ENCODE assay signal across 1 cellular context in genomic region chr6:167799033-167799933, GRCh38.
TF ChIP-seq lines count a peak whose summit lies in the region.

No MANE protein-coding gene starts in this region.

TF ChIP-seq in K562, 482 proteins besides CTCF, POLR2A, EP300 and RAD21 (continued from another document):
- TF ChIP-seq, protein P1, sequence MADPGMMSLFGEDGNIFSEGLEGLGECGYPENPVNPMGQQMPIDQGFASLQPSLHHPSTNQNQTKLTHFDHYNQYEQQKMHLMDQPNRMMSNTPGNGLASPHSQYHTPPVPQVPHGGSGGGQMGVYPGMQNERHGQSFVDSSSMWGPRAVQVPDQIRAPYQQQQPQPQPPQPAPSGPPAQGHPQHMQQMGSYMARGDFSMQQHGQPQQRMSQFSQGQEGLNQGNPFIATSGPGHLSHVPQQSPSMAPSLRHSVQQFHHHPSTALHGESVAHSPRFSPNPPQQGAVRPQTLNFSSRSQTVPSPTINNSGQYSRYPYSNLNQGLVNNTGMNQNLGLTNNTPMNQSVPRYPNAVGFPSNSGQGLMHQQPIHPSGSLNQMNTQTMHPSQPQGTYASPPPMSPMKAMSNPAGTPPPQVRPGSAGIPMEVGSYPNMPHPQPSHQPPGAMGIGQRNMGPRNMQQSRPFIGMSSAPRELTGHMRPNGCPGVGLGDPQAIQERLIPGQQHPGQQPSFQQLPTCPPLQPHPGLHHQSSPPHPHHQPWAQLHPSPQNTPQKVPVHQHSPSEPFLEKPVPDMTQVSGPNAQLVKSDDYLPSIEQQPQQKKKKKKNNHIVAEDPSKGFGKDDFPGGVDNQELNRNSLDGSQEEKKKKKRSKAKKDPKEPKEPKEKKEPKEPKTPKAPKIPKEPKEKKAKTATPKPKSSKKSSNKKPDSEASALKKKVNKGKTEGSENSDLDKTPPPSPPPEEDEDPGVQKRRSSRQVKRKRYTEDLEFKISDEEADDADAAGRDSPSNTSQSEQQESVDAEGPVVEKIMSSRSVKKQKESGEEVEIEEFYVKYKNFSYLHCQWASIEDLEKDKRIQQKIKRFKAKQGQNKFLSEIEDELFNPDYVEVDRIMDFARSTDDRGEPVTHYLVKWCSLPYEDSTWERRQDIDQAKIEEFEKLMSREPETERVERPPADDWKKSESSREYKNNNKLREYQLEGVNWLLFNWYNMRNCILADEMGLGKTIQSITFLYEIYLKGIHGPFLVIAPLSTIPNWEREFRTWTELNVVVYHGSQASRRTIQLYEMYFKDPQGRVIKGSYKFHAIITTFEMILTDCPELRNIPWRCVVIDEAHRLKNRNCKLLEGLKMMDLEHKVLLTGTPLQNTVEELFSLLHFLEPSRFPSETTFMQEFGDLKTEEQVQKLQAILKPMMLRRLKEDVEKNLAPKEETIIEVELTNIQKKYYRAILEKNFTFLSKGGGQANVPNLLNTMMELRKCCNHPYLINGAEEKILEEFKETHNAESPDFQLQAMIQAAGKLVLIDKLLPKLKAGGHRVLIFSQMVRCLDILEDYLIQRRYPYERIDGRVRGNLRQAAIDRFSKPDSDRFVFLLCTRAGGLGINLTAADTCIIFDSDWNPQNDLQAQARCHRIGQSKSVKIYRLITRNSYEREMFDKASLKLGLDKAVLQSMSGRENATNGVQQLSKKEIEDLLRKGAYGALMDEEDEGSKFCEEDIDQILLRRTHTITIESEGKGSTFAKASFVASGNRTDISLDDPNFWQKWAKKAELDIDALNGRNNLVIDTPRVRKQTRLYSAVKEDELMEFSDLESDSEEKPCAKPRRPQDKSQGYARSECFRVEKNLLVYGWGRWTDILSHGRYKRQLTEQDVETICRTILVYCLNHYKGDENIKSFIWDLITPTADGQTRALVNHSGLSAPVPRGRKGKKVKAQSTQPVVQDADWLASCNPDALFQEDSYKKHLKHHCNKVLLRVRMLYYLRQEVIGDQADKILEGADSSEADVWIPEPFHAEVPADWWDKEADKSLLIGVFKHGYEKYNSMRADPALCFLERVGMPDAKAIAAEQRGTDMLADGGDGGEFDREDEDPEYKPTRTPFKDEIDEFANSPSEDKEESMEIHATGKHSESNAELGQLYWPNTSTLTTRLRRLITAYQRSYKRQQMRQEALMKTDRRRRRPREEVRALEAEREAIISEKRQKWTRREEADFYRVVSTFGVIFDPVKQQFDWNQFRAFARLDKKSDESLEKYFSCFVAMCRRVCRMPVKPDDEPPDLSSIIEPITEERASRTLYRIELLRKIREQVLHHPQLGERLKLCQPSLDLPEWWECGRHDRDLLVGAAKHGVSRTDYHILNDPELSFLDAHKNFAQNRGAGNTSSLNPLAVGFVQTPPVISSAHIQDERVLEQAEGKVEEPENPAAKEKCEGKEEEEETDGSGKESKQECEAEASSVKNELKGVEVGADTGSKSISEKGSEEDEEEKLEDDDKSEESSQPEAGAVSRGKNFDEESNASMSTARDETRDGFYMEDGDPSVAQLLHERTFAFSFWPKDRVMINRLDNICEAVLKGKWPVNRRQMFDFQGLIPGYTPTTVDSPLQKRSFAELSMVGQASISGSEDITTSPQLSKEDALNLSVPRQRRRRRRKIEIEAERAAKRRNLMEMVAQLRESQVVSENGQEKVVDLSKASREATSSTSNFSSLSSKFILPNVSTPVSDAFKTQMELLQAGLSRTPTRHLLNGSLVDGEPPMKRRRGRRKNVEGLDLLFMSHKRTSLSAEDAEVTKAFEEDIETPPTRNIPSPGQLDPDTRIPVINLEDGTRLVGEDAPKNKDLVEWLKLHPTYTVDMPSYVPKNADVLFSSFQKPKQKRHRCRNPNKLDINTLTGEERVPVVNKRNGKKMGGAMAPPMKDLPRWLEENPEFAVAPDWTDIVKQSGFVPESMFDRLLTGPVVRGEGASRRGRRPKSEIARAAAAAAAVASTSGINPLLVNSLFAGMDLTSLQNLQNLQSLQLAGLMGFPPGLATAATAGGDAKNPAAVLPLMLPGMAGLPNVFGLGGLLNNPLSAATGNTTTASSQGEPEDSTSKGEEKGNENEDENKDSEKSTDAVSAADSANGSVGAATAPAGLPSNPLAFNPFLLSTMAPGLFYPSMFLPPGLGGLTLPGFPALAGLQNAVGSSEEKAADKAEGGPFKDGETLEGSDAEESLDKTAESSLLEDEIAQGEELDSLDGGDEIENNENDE (IDR thresholded peaks at IDR 0.05; ENCODE audit: low read depth, low read length), result no peak
